In the genomic region with DNA sequence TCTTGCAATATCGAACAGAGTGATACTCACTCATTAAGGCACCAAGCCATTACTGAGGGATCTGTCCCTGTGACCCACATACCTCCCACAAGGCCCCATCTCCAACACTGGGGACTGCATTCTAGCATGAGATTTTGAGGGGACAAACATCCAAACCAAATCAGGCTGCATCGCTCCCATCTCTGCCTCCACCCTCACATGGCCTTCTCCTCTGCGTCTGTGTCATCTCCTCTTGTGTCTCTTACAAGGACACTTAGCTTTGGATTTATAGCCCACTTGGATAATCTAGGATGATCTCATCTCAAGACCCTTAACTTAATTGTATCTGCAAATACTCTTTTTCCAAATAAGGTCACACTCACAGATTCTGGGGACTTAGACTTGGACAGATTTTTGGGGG, we compare ENCODE assay signal across 21 cellular contexts.
DNase-seq lines count a peak whose midpoint lies in the region; ATAC-seq and TF ChIP-seq lines count a peak whose summit lies in the region.
"Had no signal": no experiment of that assay in that cellular context is flagged by ENCODE, and none has a peak within 500 bp of the region (broad histone marks: within the 10 kb centered on the region; RNA-seq: fewer than 3 reads in every experiment).

No MANE protein-coding gene starts in this region.

- TF ChIP-seq EP300 in esophagus muscularis mucosa (IDR thresholded peaks at IDR 0.05), result no peak

- H3K4me1 ChIP-seq in esophagus muscularis mucosa, result no peaks in the 10 kb centered on the region
- H3K4me1 ChIP-seq: BE2C, BLaER1 had no signal

- ATAC-seq in GM18870 (IDR thresholded peaks at IDR 0.05; ENCODE audit: unreplicated experiment), result no peak

- DNase-seq in NCI-H82 (lab: John Stamatoyannopoulos, UW) (peak; percentile 72), NCI-H82 treated with DMSO at 0.1 percent for 48 hours (lab: John Stamatoyannopoulos, UW; ENCODE audit: unreplicated experiment) (no peak), NCI-H524 (lab: John Stamatoyannopoulos, UW) (peak; percentile 77), SK-N-DZ (ENCODE audit: low spot score) (peak; percentile 71), esophagus muscularis mucosa (ENCODE audit: extremely low spot score) (peak; percentile 79), HCEC 1CT (no peak), NCI-H146 treated with DMSO at 0.1 percent for 48 hours (lab: John Stamatoyannopoulos, UW; ENCODE audit: unreplicated experiment) (no peak)
- DNase-seq: 8988T; ACHN; BE2C; CD4-positive, alpha-beta memory T cell; CD4-positive, CD25-positive, alpha-beta regulatory T cell; CD8-positive, alpha-beta memory T cell; COR-L47; DMS 273 treated with DMSO at 0.1 percent for 48 hours; DMS153; DMS79; DND-41 had no signal

- no peak overlapping the region for H3K4me3 ChIP-seq in esophagus muscularis mucosa
- H3K4me3 ChIP-seq: BLaER1, GM12878 had no signal

- 88% methylated on average over 3 of the region's 3 CpGs for WGBS in esophagus muscularis mucosa

- no peak for TF ChIP-seq CTCF in esophagus muscularis mucosa (IDR thresholded peaks at IDR 0.05)

- no peak overlapping the region for H3K27ac ChIP-seq in esophagus muscularis mucosa (replicated peaks in 1 of 4)
- H3K27ac ChIP-seq: BLaER1 had no signal

- no peak for TF ChIP-seq POLR2A in esophagus muscularis mucosa (IDR thresholded peaks at IDR 0.05; ENCODE audit: low read depth)

- peaks cover 0 to 8% (median 0%) of the 10 kb centered on the region in 4 donors for H3K27me3 ChIP-seq in esophagus muscularis mucosa
- H3K27me3 ChIP-seq: BE2C, BLaER1 had no signal

- intact Hi-C loops in esophagus muscularis mucosa (cut with DNase I), result no loop called here

- H3K36me3 ChIP-seq in esophagus muscularis mucosa, result no peaks in the 10 kb centered on the region
- H3K36me3 ChIP-seq: BE2C, BLaER1 had no signal

- no peaks in the 10 kb centered on the region for H3K9me3 ChIP-seq in esophagus muscularis mucosa
- H3K9me3 ChIP-seq: BE2C, BLaER1 had no signal

Comparison
In these comparisons a context has a peak if more than half of its experiments do, and no peak if none do; other contexts are left out.
1. DNase-seq: peak in NCI-H82 (single experiment), NCI-H524 (2 of 2), SK-N-DZ (single experiment) and esophagus muscularis mucosa (single experiment); none in NCI-H82 treated with DMSO at 0.1 percent for 48 hours (single experiment), HCEC 1CT (single experiment) and NCI-H146 treated with DMSO at 0.1 percent for 48 hours (single experiment).